Comparison of ENCODE assay signal across 10 cellular contexts in genomic region chrX:133726211-133726630, GRCh38.
A peak's percentile ranks its signal among the peaks of the same experiment; 100 is the strongest.
DNase-seq lines count a peak whose midpoint lies in the region; ATAC-seq lines count a peak whose summit lies in the region.
"Had no signal": no experiment of that assay in that cellular context is flagged by ENCODE, and none has a peak within 500 bp of the region (broad histone marks: within the 10 kb centered on the region; RNA-seq: fewer than 3 reads in every experiment).

No MANE protein-coding gene starts in this region.

- H3K9me3 ChIP-seq in GM23248 (ENCODE audit: low read depth): no peaks in the 10 kb centered on the region

- no peaks in the 10 kb centered on the region for H3K4me1 ChIP-seq in GM23248 (ENCODE audit: insufficient read depth)

- no peak for ATAC-seq in HG03175 (IDR thresholded peaks at IDR 0.05; ENCODE audit: unreplicated experiment)
- no peak for ATAC-seq in GM21723 (IDR thresholded peaks at IDR 0.05; ENCODE audit: unreplicated experiment)
- ATAC-seq: sciatic nerve had no signal

- H3K9me2 ChIP-seq in GM23248 (ENCODE audit: insufficient read depth): no peaks in the 10 kb centered on the region

- H3K27me3 ChIP-seq in GM23248 (replicated peaks; ENCODE audit: insufficient read depth): no peaks in the 10 kb centered on the region

- H4K20me1 ChIP-seq in GM23248 (ENCODE audit: insufficient read depth): no peaks in the 10 kb centered on the region

- no peaks in the 10 kb centered on the region for H3K79me2 ChIP-seq in GM23248 (ENCODE audit: insufficient read depth)

- 27 to 33% methylated on average over 2 of the region's 2 CpGs for WGBS in GM23248 (ENCODE audit: low coverage in 1 of 2, low lambda C conversion rate in 2 of 2, missing lambda C conversion rate in 2 of 2), 2 experiments

- peak overlapping the region; percentile 3 for H3K4me2 ChIP-seq in GM23248 (ENCODE audit: unreplicated experiment)

- in situ Hi-C loops in GM23248 (cut with MboI): no loop called here
- in situ Hi-C loops in G401 (cut with HindIII; ENCODE audit: low sequenced_read_pairs): no loop called here

- DNase-seq in GM23248: peak; percentile 61
- DNase-seq in NCI-H226: peak; percentile 24
- peak; percentile 47 for DNase-seq in dedifferentiated amniotic fluid mesenchymal stem cell (ENCODE audit: extremely low spot score)
- peak; percentile 51 for DNase-seq in skeletal muscle cell (ENCODE audit: low read depth)
- DNase-seq in G401 (ENCODE audit: low spot score): no peak
- DNase-seq: activated naive CD8-positive, alpha-beta T cell treated with anti-CD3 and anti-CD28 coated beads for 36 hours; substantia nigra had no signal

- H2AFZ ChIP-seq in GM23248: no peak overlapping the region

- H3F3A ChIP-seq in GM23248 (ENCODE audit: insufficient read depth): no peaks in the 10 kb centered on the region

- H3K4me3 ChIP-seq in GM23248: no peak overlapping the region
- H3K4me3 ChIP-seq in skeletal muscle cell (ENCODE audit: low read depth, low read length): no peak overlapping the region

- H3K27ac ChIP-seq in GM23248: no peak overlapping the region

- no peak overlapping the region for H3K9ac ChIP-seq in GM23248

- no peaks in the 10 kb centered on the region for H3K36me3 ChIP-seq in GM23248 (ENCODE audit: low read depth)
